In genomic region chr3:62718515-62719320, GRCh38 we compare ENCODE assay signal across 14 cellular contexts.
DNase-seq lines count a peak whose midpoint lies in the region; FAIRE-seq and TF ChIP-seq lines count a peak whose summit lies in the region.
"Had no signal": no experiment of that assay in that cellular context is flagged by ENCODE, and none has a peak within 500 bp of the region (broad histone marks: within the 10 kb centered on the region; RNA-seq: fewer than 3 reads in every experiment).

No MANE protein-coding gene starts in this region.

- DNase-seq in COLO829 (ENCODE audit: low spot score) (peak; percentile 82), HT1080 (ENCODE audit: low read depth) (peak; percentile 70), inferior parietal cortex (ENCODE audit: extremely low spot score) (peak; percentile 51), NOMO-1 treated with DMSO at 0.1 percent for 48 hours (lab: John Stamatoyannopoulos, UW; ENCODE audit: unreplicated experiment) (no peak), erythroblast (lab: John Stamatoyannopoulos, UW) (no peak), NCI-H774 (lab: John Stamatoyannopoulos, UW) (no peak), H54 (ENCODE audit: insufficient read length, low spot score) (no peak)
- DNase-seq: activated CD8-positive, alpha-beta memory T cell treated with anti-CD3 and anti-CD28 coated beads for 24 hours; AML-193; H7; SHP77 treated with DMSO at 0.1 percent for 48 hours; upper lobe of right lung had no signal

- no peak for TF ChIP-seq CTCF in VCaP (conservative IDR thresholded peaks at IDR 0.05)

- FAIRE-seq in H54 (lab: Jason Lieb, UNC) = no peak
- FAIRE-seq: TTC549 had no signal

- H3K27ac ChIP-seq in VCaP = peak overlapping the region; percentile 7; the same call in 1 of the 2 replicates
- H3K27ac ChIP-seq: upper lobe of right lung had no signal

- TF ChIP-seq POLR2A in erythroblast (IDR thresholded peaks at IDR 0.05; ENCODE audit: low read length) (no peak), H54 (IDR thresholded peaks at IDR 0.05; ENCODE audit: low read depth, low read length) (no peak)

Comparison
In these comparisons a context has a peak if more than half of its experiments do, and no peak if none do; other contexts are left out.
1. DNase-seq: peak in COLO829 (single experiment), HT1080 (single experiment) and inferior parietal cortex (single experiment); none in NOMO-1 treated with DMSO at 0.1 percent for 48 hours (single experiment), erythroblast (0 of 2), NCI-H774 (single experiment) and H54 (single experiment).